13 cellular contexts compared by ENCODE assay signal in genomic region chr3:141261472-141262171, GRCh38. TPM values are rescaled to one million over a fixed set of nuclear protein-coding genes. Genes with fewer than 3 reads are reported as not detected.
DNase-seq lines count a peak whose midpoint lies in the region; ATAC-seq and TF ChIP-seq lines count a peak whose summit lies in the region.
"Had no signal": no experiment of that assay in that cellular context is flagged by ENCODE, and none has a peak within 500 bp of the region (broad histone marks: within the 10 kb centered on the region; RNA-seq: fewer than 3 reads in every experiment).

No MANE protein-coding gene starts in this region.

- intact Hi-C loops in testis (cut with DNase I; ENCODE audit: low total_unique reads) = no loop called here

- POLR2A ChIA-PET in HEK293T (lab: Yijun Ruan, JAX) = no interaction called here

- H3K4me1 Mint-ChIP-seq in activated CD8-positive, alpha-beta memory T cell treated with anti-CD3 and anti-CD28 coated beads, Interleukin-2, amount 10 ng/mL, durations not matched to agents 7 days and 5 days = peaks cover 42% of the 10 kb centered on the region
- peaks cover 35% of the 10 kb centered on the region for H3K4me1 Mint-ChIP-seq in stimulated activated naive CD8-positive, alpha-beta T cell treated with anti-CD3 and anti-CD28 coated beads, Interleukin-15, Interleukin-2, amounts not matched to agents 100 ng/mL and 50 ng/mL, for 24 hours (ENCODE audit: low read depth)

- H3K36me3 Mint-ChIP-seq in activated CD8-positive, alpha-beta memory T cell treated with anti-CD3 and anti-CD28 coated beads, Interleukin-2, amount 10 ng/mL, durations not matched to agents 7 days and 5 days = peaks cover 18% of the 10 kb centered on the region
- H3K36me3 Mint-ChIP-seq in stimulated activated naive CD8-positive, alpha-beta T cell treated with anti-CD3 and anti-CD28 coated beads, Interleukin-15, Interleukin-2, amounts not matched to agents 100 ng/mL and 50 ng/mL, for 24 hours (ENCODE audit: low read depth) = peaks cover 3% of the 10 kb centered on the region

- peak; percentile 53 for DNase-seq in activated CD8-positive, alpha-beta memory T cell treated with anti-CD3 and anti-CD28 coated beads, Interleukin-2, amount 10 ng/mL, durations not matched to agents 7 days and 5 days
- no peak for DNase-seq in activated CD8-positive, alpha-beta memory T cell treated with anti-CD3 and anti-CD28 coated beads for 24 hours
- peak; percentile 49 for DNase-seq in NCI-H2029 treated with DMSO at 0.1 percent for 48 hours (lab: John Stamatoyannopoulos, UW)
- DNase-seq in HEK293T (ENCODE audit: extremely low spot score) = no peak
- DNase-seq in testis = no peak
- DNase-seq: activated gamma-delta T cell treated with Interleukin-2 at 50 U/mL for 16 hours, colonic mucosa, H9, NCI-H1417 treated with DMSO at 0.1 percent for 48 hours, NCI-H82 had no signal

- no peaks in the 10 kb centered on the region for H3K36me3 ChIP-seq in testis (ENCODE audit: low read depth, missing control alignments)
- H3K36me3 ChIP-seq: colonic mucosa had no signal

- no peaks in the 10 kb centered on the region for H3K4me1 ChIP-seq in testis
- H3K4me1 ChIP-seq: colonic mucosa had no signal

- no peak overlapping the region for H3K4me3 Mint-ChIP-seq in activated CD8-positive, alpha-beta memory T cell treated with anti-CD3 and anti-CD28 coated beads, Interleukin-2, amount 10 ng/mL, durations not matched to agents 7 days and 5 days
- H3K4me3 Mint-ChIP-seq in stimulated activated naive CD8-positive, alpha-beta T cell treated with anti-CD3 and anti-CD28 coated beads, Interleukin-15, Interleukin-2, amounts not matched to agents 100 ng/mL and 50 ng/mL, for 24 hours = no peak overlapping the region
- H3K4me3 Mint-ChIP-seq: H9 had no signal

- no peak for TF ChIP-seq CTCF in testis (IDR thresholded peaks at IDR 0.05)

- no peaks in the 10 kb centered on the region for H3K27me3 Mint-ChIP-seq in activated CD8-positive, alpha-beta memory T cell treated with anti-CD3 and anti-CD28 coated beads, Interleukin-2, amount 10 ng/mL, durations not matched to agents 7 days and 5 days
- H3K27me3 Mint-ChIP-seq in stimulated activated naive CD8-positive, alpha-beta T cell treated with anti-CD3 and anti-CD28 coated beads, Interleukin-15, Interleukin-2, amounts not matched to agents 100 ng/mL and 50 ng/mL, for 24 hours = no peaks in the 10 kb centered on the region

- no peaks in the 10 kb centered on the region for H3K27me3 ChIP-seq in testis
- H3K27me3 ChIP-seq: colonic mucosa had no signal

- CTCF ChIA-PET in activated CD8-positive, alpha-beta memory T cell treated with anti-CD3 and anti-CD28 coated beads, Interleukin-2, amount 10 ng/mL, durations not matched to agents 7 days and 5 days (lab: Charles Lee) = interaction anchor here (1.2 kb wide), 1 partner anchor 30 kb away, joined by 6 read pairs; the partner anchor contains the start of gene PXYLP1
- CTCF ChIA-PET in HEK293T (lab: Yijun Ruan, JAX) = no interaction called here

- no peaks in the 10 kb centered on the region for H3K9me3 ChIP-seq in testis
- H3K9me3 ChIP-seq: colonic mucosa had no signal

- H3K27ac ChIP-seq in angular gyrus (ENCODE audit: low read depth, low read length) (peak overlapping the region; percentile 38), testis (no peak overlapping the region)
- H3K27ac ChIP-seq: colonic mucosa had no signal

- H3K4me3 ChIP-seq in testis = no peak overlapping the region
- H3K4me3 ChIP-seq: colonic mucosa had no signal

- WGBS in testis, 2 donors = 90 to 91% methylated on average over 7 of the region's 7 CpGs

- H3K9me3 Mint-ChIP-seq in activated CD8-positive, alpha-beta memory T cell treated with anti-CD3 and anti-CD28 coated beads, Interleukin-2, amount 10 ng/mL, durations not matched to agents 7 days and 5 days (ENCODE audit: low read depth) = no peaks in the 10 kb centered on the region
- H3K9me3 Mint-ChIP-seq in stimulated activated naive CD8-positive, alpha-beta T cell treated with anti-CD3 and anti-CD28 coated beads, Interleukin-15, Interleukin-2, amounts not matched to agents 100 ng/mL and 50 ng/mL, for 24 hours = no peaks in the 10 kb centered on the region
- H3K9me3 Mint-ChIP-seq: H9 had no signal

- ATAC-seq in activated CD8-positive, alpha-beta memory T cell treated with anti-CD3 and anti-CD28 coated beads, Interleukin-2, amount 10 ng/mL, durations not matched to agents 7 days and 5 days = peak; percentile 64
- no peak for ATAC-seq in HG03342 (IDR thresholded peaks at IDR 0.05; ENCODE audit: unreplicated experiment)

- TF ChIP-seq POLR2A in testis (IDR thresholded peaks at IDR 0.05) = no peak

- peak overlapping the region; percentile 14 for H3K27ac Mint-ChIP-seq in activated CD8-positive, alpha-beta memory T cell treated with anti-CD3 and anti-CD28 coated beads, Interleukin-2, amount 10 ng/mL, durations not matched to agents 7 days and 5 days
- peak overlapping the region; percentile 46 for H3K27ac Mint-ChIP-seq in stimulated activated naive CD8-positive, alpha-beta T cell treated with anti-CD3 and anti-CD28 coated beads, Interleukin-15, Interleukin-2, amounts not matched to agents 100 ng/mL and 50 ng/mL, for 24 hours
- H3K27ac Mint-ChIP-seq: H9 had no signal

TF ChIP-seq in HEK293T, 16 proteins besides CTCF, POLR2A, EP300 and RAD21:
- TF ChIP-seq FOXA1 (IDR thresholded peaks at IDR 0.05) (no peak), ELF4 (IDR thresholded peaks at IDR 0.05) (no peak), TARDBP (IDR thresholded peaks at IDR 0.05) (no peak), ZNF384 (IDR thresholded peaks at IDR 0.05) (no peak)
TF ChIP-seq in HEK293T: peak in this region for 0.

RNA-seq across cellular contexts. Expression of gene PXYLP1, which starts 30.0 kb away (rescaled TPM):
- 10 to 100 TPM; 10.3 to 18.4 TPM for total RNA-seq in activated CD8-positive, alpha-beta memory T cell treated with anti-CD3 and anti-CD28 coated beads, Interleukin-2, amount 10 ng/mL, durations not matched to agents 7 days and 5 days
- total RNA-seq in testis = 10 to 100 TPM; 16.0 to 31.6 TPM
- polyA plus RNA-seq in testis (ENCODE audit: insufficient read depth, low read depth, low replicate concordance) = 55.8 TPM

Comparison
In these comparisons a context has a peak if more than half of its experiments do, and no peak if none do; other contexts are left out.
1. DNase-seq: peak in activated CD8-positive, alpha-beta memory T cell treated with anti-CD3 and anti-CD28 coated beads, Interleukin-2, amount 10 ng/mL, durations not matched to agents 7 days and 5 days (single experiment) and NCI-H2029 treated with DMSO at 0.1 percent for 48 hours (single experiment); none in activated CD8-positive, alpha-beta memory T cell treated with anti-CD3 and anti-CD28 coated beads for 24 hours (single experiment), HEK293T (single experiment) and testis (single experiment).